In the genomic region with DNA sequence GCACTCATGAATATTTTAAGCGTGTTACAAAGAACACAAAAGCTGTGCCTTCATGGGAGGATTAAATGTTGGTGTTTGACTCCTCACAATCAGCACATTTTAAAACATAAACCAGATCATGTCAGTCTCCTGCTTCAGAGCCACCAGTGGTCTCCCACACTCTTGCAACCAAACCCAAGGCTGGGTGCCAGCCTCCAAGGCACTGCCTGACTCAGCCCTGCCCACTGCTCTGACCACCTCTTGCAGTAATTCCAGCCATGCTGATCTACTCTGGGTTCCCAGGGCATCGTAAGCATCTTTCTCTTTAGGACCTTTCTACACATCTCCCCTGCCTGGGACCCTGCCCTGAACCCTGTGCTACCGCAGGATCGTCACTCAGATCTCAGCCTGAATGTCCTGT, we compare ENCODE assay signal across 1 cellular context.
TF ChIP-seq lines count a peak whose summit lies in the region.

No MANE protein-coding gene starts in this region.

TF ChIP-seq in H1, 55 proteins besides CTCF, POLR2A, EP300 and RAD21:
- TF ChIP-seq TEAD4 (IDR thresholded peaks at IDR 0.05; ENCODE audit: low read depth, low read length) (no peak), YY1 (IDR thresholded peaks at IDR 0.05; ENCODE audit: low read depth, low read length) (no peak), MAFK (IDR thresholded peaks at IDR 0.05; ENCODE audit: low read depth, low read length) (no peak), CEBPB (IDR thresholded peaks at IDR 0.05; ENCODE audit: low read depth, low read length) (no peak), TBP (IDR thresholded peaks at IDR 0.05; ENCODE audit: low read depth, low read length) (no peak), BACH1 (IDR thresholded peaks at IDR 0.05; ENCODE audit: low read length) (no peak)
- TF ChIP-seq, protein P1, sequence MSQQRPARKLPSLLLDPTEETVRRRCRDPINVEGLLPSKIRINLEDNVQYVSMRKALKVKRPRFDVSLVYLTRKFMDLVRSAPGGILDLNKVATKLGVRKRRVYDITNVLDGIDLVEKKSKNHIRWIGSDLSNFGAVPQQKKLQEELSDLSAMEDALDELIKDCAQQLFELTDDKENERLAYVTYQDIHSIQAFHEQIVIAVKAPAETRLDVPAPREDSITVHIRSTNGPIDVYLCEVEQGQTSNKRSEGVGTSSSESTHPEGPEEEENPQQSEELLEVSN (IDR thresholded peaks at IDR 0.05) = no peak
